Comparison of ENCODE assay signal across 8 cellular contexts in the genomic region with DNA sequence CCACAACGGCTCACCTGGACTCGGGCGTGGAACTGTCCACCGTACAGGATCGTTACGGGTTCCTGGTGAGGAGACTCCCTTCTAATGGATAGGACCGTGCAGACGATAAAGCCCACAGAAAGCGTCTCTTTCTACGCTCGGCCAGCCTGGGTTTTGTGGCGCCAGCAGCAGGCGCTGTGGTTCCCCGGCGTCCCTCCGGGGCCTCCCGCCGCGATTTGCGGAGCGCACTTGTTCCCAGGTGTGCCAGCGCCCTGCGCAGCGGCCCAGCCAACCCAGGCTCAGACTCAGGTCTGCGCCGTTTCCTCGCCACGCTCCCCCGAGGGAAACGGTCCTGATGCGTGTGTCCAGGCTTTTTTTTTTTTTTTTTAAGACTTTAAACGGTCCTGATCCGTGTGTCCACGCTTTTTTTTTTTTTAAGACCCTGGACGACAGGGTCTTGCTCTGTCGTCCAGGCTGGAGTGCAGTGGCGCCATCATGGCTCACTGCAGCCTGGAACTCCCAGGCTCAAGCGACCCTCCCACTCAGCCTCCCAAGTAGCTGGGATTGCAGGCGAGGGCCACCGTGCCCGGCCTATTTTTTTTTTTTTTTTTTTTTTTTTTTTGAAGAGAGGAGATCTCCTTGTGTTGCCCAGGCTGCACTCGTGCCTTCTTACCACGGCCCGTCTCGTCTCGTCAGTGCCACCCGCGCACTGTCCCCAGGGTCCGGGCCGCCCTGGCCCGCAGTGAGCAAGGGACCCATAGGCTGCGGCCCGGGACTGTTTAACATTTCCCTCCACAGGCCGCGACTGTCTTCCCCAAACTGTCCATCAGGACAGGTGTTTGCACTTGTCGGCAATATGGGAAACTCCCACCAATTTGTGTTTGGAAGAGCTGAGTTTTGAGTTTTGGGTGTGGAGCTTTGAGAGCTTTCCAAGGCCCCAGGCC. TPM values are rescaled to one million over a fixed set of nuclear protein-coding genes. Genes with fewer than 3 reads are reported as not detected.
A peak's percentile ranks its signal among the peaks of the same experiment; 100 is the strongest.
DNase-seq lines count a peak whose midpoint lies in the region; ATAC-seq and TF ChIP-seq lines count a peak whose summit lies in the region.

No MANE protein-coding gene starts in this region.

- DNase-seq in BE2C (peak; percentile 56), iris pigment epithelial cell (ENCODE audit: low read depth) (peak; percentile 18), thyroid gland (peak; percentile 55 to 63), NCI-H524 treated with DMSO at 0.1 percent for 48 hours (lab: John Stamatoyannopoulos, UW) (no peak), T-helper 9 cell (no peak), SW 1271 (lab: John Stamatoyannopoulos, UW) (no peak)
- DNase-seq in activated CD8-positive, alpha-beta memory T cell treated with anti-CD3 and anti-CD28 coated beads, Interleukin-2, amount 50 U/mL, for 48 hours = peak; percentile 82

- intact Hi-C loops in thyroid gland (cut with DNase I) = no loop called here

- H3K27me3 ChIP-seq in BE2C (peaks cover 50% of the 10 kb centered on the region), thyroid gland (no peaks in the 10 kb centered on the region)

- no peak for TF ChIP-seq POLR2A in thyroid gland (IDR thresholded peaks at IDR 0.05)

- no peak overlapping the region for H3K27ac ChIP-seq in thyroid gland

- TF ChIP-seq CTCF in BE2C (IDR thresholded peaks at IDR 0.05; ENCODE audit: low read depth, low read length) (peak; percentile 72), thyroid gland (IDR thresholded peaks at IDR 0.05) (peak in 1 of 6 experiments; percentile 52)

- H3K9me3 ChIP-seq in BE2C (no peaks in the 10 kb centered on the region), thyroid gland (no peaks in the 10 kb centered on the region)

- peak; percentile 51 for ATAC-seq in HG02588 (IDR thresholded peaks at IDR 0.05; ENCODE audit: unreplicated experiment)

- H3K36me3 ChIP-seq in BE2C (no peaks in the 10 kb centered on the region), thyroid gland (no peaks in the 10 kb centered on the region)

- H3K4me1 ChIP-seq in BE2C (no peaks in the 10 kb centered on the region), thyroid gland (peaks cover 0 to 3% of the 10 kb centered on the region in 2 donors)

- 30 to 32% methylated on average over 52 of the region's 56 CpGs for WGBS in thyroid gland, 2 donors

- peak overlapping the region; percentile 34 for H3K4me3 ChIP-seq in BE2C (ENCODE audit: low read depth, low read length)
- H3K4me3 ChIP-seq in thyroid gland (replicated peaks in 1 of 3) = no peak overlapping the region

RNA-seq across cellular contexts. Expression of gene GJA3, which starts 23.8 kb away (rescaled TPM):
- not detected for polyA plus RNA-seq in BE2C (2012; ENCODE audit: insufficient read depth, insufficient read length, low read depth)
- under 1 TPM; 0.11 to 0.54 (median 0.41) TPM for total RNA-seq in thyroid gland

RNA-seq across cellular contexts. Expression of gene GJB2, which starts 55.7 kb away (rescaled TPM):
- polyA plus RNA-seq in BE2C (2012; ENCODE audit: insufficient read depth, insufficient read length, low read depth) = not detected
- 1 to 10 TPM in 2 of 4 donors, under 1 TPM in 2; 0.46 to 3.1 (median 1.4) TPM for total RNA-seq in thyroid gland

Comparison
In these comparisons a context has a peak if more than half of its experiments do, and no peak if none do; other contexts are left out.
1. DNase-seq: peak in BE2C (single experiment), activated CD8-positive, alpha-beta memory T cell treated with anti-CD3 and anti-CD28 coated beads, Interleukin-2, amount 50 U/mL, for 48 hours (single experiment), iris pigment epithelial cell (single experiment) and thyroid gland (2 of 2); none in NCI-H524 treated with DMSO at 0.1 percent for 48 hours (single experiment), T-helper 9 cell (single experiment) and SW 1271 (0 of 2).